ENCODE assay signal across 7 cellular contexts in the genomic region with DNA sequence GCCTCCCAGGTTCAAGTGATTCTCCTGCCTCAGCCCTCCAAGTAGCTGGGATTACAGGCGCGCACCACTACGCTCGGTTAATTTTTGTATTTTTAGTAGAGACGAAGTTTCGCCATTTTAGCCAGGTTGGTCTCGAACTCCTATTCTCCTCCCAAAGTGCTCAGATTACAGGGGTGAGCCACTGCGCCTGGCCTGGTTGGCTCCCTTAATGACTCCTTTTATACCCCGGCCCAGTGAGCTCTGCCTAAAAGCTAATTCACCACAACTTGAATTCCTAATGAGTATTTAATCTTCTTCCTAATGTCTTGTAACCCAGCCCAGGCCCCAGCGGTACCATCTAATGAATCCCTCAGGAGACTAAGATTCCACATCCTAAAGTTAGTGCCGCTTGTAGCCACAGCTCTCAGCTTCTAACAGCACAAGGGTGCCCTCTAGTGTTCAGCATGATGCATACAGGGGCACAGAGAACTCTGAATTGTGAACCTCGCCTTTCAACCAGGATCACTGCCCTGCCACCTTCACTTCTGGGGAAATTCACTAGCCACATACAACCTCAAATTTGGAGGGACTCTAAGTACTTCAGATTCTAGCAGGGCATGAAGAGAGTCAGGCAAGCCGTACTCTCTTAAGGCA.
DNase-seq lines count a peak whose midpoint lies in the region; ATAC-seq and TF ChIP-seq lines count a peak whose summit lies in the region.

No MANE protein-coding gene starts in this region.

- no peaks in the 10 kb centered on the region for H3K27me3 ChIP-seq in hepatocyte

- H3K4me3 ChIP-seq in LNCaP clone FGC (ENCODE audit: low read depth, low read length), result no peak overlapping the region
- no peak overlapping the region for H3K4me3 ChIP-seq in hepatocyte

- H3K36me3 ChIP-seq in hepatocyte (replicated peaks; ENCODE audit: insufficient read depth, low read depth), result no peaks in the 10 kb centered on the region

- 72% methylated on average over 13 of the region's 13 CpGs for WGBS in hepatocyte (ENCODE audit: low lambda C conversion rate, missing lambda C conversion rate)

- no peak overlapping the region for H2AFZ ChIP-seq in hepatocyte

- TF ChIP-seq CTCF in GM10248 (IDR thresholded peaks at IDR 0.05; ENCODE audit: control extremely low read depth, extremely low read depth, low read depth, missing control alignments) (peak; percentile 67), LNCaP clone FGC (IDR thresholded peaks at IDR 0.05; ENCODE audit: control insufficient read depth, extremely low read depth, insufficient read depth) (peak; percentile 78), hepatocyte (IDR thresholded peaks at IDR 0.05; ENCODE audit: poor library complexity) (peak; percentile 77)

- H3K4me2 ChIP-seq in hepatocyte, result no peak overlapping the region

- no peaks in the 10 kb centered on the region for H3K79me2 ChIP-seq in hepatocyte

- DNase-seq in GM10248 (ENCODE audit: extremely low spot score) (peak; percentile 24), LNCaP clone FGC (ENCODE audit: low read depth) (peak; percentile 30), SKM-1 treated with dmso at 0.1 percent for 144 hours (lab: John Stamatoyannopoulos, UW; ENCODE audit: unreplicated experiment) (peak; percentile 30), amygdala (lab: John Stamatoyannopoulos, UW) (peak in 38 of 56 donors; percentile 0 to 48 (median 8)), hepatocyte (ENCODE audit: low spot score) (peak; percentile 76), smooth muscle cell of the brain vasculature (ENCODE audit: low read depth, low spot score) (peak; percentile 24)

- CTCF ChIA-PET in GM10248 (lab: Yijun Ruan, JAX), result interaction anchor here (0.9 to 1.2 kb wide), 3 partner anchors 9 to 639 kb away, joined by 3 read pairs; no protein-coding TSS in a partner anchor

- H4K20me1 ChIP-seq in hepatocyte (ENCODE audit: insufficient read depth, poor library complexity, severe bottlenecking), result no peaks in the 10 kb centered on the region

- no peaks in the 10 kb centered on the region for H3K4me1 ChIP-seq in hepatocyte (ENCODE audit: insufficient read depth)

- no peak overlapping the region for H3K27ac ChIP-seq in hepatocyte

- H3K9me2 ChIP-seq in hepatocyte (replicated peaks; ENCODE audit: insufficient read depth), result no peaks in the 10 kb centered on the region

- H3K9me3 ChIP-seq in hepatocyte (ENCODE audit: low read depth), result no peaks in the 10 kb centered on the region

- POLR2A ChIA-PET in GM10248 (lab: Yijun Ruan, JAX), result no interaction called here

- ATAC-seq in GM21786 (IDR thresholded peaks at IDR 0.05; ENCODE audit: unreplicated experiment), result peak; percentile 89

Comparison
In these comparisons a context has a peak if more than half of its experiments do, and no peak if none do; other contexts are left out.
1. DNase-seq: peak in every context shown above with its lines; median percentile 76 in hepatocyte; 30 in LNCaP clone FGC; 30 in SKM-1 treated with dmso at 0.1 percent for 144 hours; 24 in GM10248; 24 in smooth muscle cell of the brain vasculature; 8 in amygdala.